ENCODE assay signal across 14 cellular contexts in the genomic region with DNA sequence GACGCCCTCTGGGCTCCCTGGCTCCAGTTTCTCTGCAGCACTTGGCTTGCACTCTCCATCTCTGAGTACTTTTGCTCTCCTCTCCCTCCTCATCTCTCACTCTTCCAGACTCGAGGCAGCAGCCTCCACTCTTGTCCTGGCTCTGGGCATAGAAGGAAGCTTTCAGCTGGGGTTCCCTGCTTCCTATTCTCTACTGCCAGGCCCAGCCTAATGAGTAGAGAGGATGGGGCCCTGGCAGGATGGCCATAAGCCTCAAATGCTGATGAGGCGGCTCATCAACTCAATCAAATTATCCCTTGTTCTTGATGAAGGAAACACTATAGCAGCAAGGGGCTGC.
"Had no signal": no experiment of that assay in that cellular context is flagged by ENCODE, and none has a peak within 500 bp of the region (broad histone marks: within the 10 kb centered on the region; RNA-seq: fewer than 3 reads in every experiment).

No MANE protein-coding gene starts in this region.

- H3K27me3 ChIP-seq: breast epithelium, dorsolateral prefrontal cortex, sigmoid colon, tibial artery had no signal

- ATAC-seq: activated naive CD8-positive, alpha-beta T cell treated with anti-CD3 and anti-CD28 coated beads, Interleukin-2, amount 50 U/mL, for 24 hours; naive thymus-derived CD8-positive, alpha-beta T cell; stimulated activated memory B cell treated with anti-CD40 and anti-IgM and Interleukin-4, amounts not matched to agents 10 μg/mL and 1 μg/mL and 100 μg/mL, for 72 hours had no signal

- H3K4me1 ChIP-seq: breast epithelium, tibial artery had no signal

- H3K36me3 ChIP-seq: breast epithelium, sigmoid colon, tibial artery had no signal

- H3K4me3 ChIP-seq: breast epithelium, dorsolateral prefrontal cortex, lung, sigmoid colon, tibial artery had no signal

- FAIRE-seq: endometrium, islet of Langerhans, TTC549 had no signal

- DNase-seq: activated CD4-positive, alpha-beta T cell treated with anti-CD3 and anti-CD28 coated beads, Interleukin-2, amount 50 U/mL, for 1 hour; activated naive CD4-positive, alpha-beta T cell treated with anti-CD3 and anti-CD28 coated beads for 36 hours; activated naive CD8-positive, alpha-beta T cell treated with anti-CD3 and anti-CD28 coated beads, Interleukin-2, amount 50 U/mL, for 24 hours; occipital lobe; sigmoid colon had no signal

- H3K9me3 ChIP-seq: breast epithelium, sigmoid colon, tibial artery had no signal

- H3K27ac ChIP-seq: breast epithelium, sigmoid colon, tibial artery had no signal
